ENCODE assay signal across 1 cellular context in genomic region chr15:83930392-83930791, GRCh38.
TF ChIP-seq lines count a peak whose summit lies in the region.

No MANE protein-coding gene starts in this region.

TF ChIP-seq in HepG2, 621 proteins besides CTCF, POLR2A, EP300 and RAD21 (continued from another document):
- TF ChIP-seq ZBTB40 (IDR thresholded peaks at IDR 0.05), result no peak
- TF ChIP-seq ZBTB40 (CRISPR knock-in tag; IDR thresholded peaks at IDR 0.05), result no peak
- no peak for TF ChIP-seq ZNF558 (CRISPR knock-in tag; IDR thresholded peaks at IDR 0.05; ENCODE audit: borderline replicate concordance)
- TF ChIP-seq PPARG (CRISPR knock-in tag; conservative IDR thresholded peaks at IDR 0.05), result no peak
- no peak for TF ChIP-seq ZSCAN21 (CRISPR knock-in tag; IDR thresholded peaks at IDR 0.05; ENCODE audit: borderline replicate concordance)
- TF ChIP-seq CEBPG (CRISPR knock-in tag; IDR thresholded peaks at IDR 0.05), result no peak
- no peak for TF ChIP-seq IRF2 (CRISPR knock-in tag; IDR thresholded peaks at IDR 0.05)
- TF ChIP-seq WIZ (CRISPR knock-in tag; IDR thresholded peaks at IDR 0.05), result no peak
- TF ChIP-seq ZNF878 (CRISPR knock-in tag; IDR thresholded peaks at IDR 0.05), result no peak
- TF ChIP-seq, protein P1, sequence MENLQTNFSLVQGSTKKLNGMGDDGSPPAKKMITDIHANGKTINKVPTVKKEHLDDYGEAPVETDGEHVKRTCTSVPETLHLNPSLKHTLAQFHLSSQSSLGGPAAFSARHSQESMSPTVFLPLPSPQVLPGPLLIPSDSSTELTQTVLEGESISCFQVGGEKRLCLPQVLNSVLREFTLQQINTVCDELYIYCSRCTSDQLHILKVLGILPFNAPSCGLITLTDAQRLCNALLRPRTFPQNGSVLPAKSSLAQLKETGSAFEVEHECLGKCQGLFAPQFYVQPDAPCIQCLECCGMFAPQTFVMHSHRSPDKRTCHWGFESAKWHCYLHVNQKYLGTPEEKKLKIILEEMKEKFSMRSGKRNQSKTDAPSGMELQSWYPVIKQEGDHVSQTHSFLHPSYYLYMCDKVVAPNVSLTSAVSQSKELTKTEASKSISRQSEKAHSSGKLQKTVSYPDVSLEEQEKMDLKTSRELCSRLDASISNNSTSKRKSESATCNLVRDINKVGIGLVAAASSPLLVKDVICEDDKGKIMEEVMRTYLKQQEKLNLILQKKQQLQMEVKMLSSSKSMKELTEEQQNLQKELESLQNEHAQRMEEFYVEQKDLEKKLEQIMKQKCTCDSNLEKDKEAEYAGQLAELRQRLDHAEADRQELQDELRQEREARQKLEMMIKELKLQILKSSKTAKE (CRISPR knock-in tag; IDR thresholded peaks at IDR 0.05; ENCODE audit: borderline replicate concordance), result no peak
